Comparison of ENCODE assay signal across 12 cellular contexts in the genomic region with DNA sequence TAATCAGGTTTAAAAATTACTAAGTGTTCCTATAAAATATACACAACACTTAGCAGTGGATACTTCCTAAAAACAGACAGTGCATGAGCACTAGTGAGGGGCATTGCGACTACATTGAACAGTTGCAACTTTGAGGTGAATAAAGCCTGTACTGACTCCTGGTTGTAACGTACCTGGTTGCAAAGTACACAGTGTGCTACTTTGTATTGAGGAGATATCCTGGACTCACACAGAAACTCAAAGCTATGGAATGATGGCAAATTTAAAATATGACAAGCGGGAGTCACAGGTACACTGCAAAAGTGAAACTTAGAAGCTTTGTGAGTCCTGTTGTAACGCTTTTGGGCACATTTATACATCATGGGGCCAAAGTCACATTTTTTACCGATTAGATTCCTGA. TPM values are rescaled to one million over a fixed set of nuclear protein-coding genes. Genes with fewer than 3 reads are reported as not detected.
DNase-seq lines count a peak whose midpoint lies in the region; ATAC-seq and TF ChIP-seq lines count a peak whose summit lies in the region.
"Had no signal": no experiment of that assay in that cellular context is flagged by ENCODE, and none has a peak within 500 bp of the region (broad histone marks: within the 10 kb centered on the region; RNA-seq: fewer than 3 reads in every experiment).

No MANE protein-coding gene starts in this region.

- 76 to 81% (median 79%) methylated on average over 5 of the region's 5 CpGs for WGBS in psoas muscle, 3 donors

- no peaks in the 10 kb centered on the region for H3K9me3 ChIP-seq in psoas muscle
- H3K9me3 ChIP-seq: pancreas, vagina had no signal

- peak overlapping the region; percentile 74 for H3K4me3 ChIP-seq in psoas muscle

- in situ Hi-C loops in KBM-7 (cut with MboI; ENCODE audit: low pct_unique_long_range_greater_than_20kb, low sequenced_read_pairs), result no loop called here

- TF ChIP-seq CTCF in psoas muscle (IDR thresholded peaks at IDR 0.05), result no peak

- ATAC-seq in psoas muscle (no peak), HG03108 (IDR thresholded peaks at IDR 0.05; ENCODE audit: unreplicated experiment) (no peak)
- ATAC-seq: activated CD4-positive, CD25-positive, alpha-beta regulatory T cell treated with anti-CD3 and anti-CD28 coated beads, Interleukin-2, amount 50 U/mL, for 24 hours had no signal

- intact Hi-C loops in psoas muscle (cut with DNase I), result no loop called here

- H3K36me3 Mint-ChIP-seq in T-helper 2 cell treated with Interferon-gamma antibody and Interleukin-4, amounts not matched to agents 5 μg/mL and 100 μg/mL, for 36 hours (ENCODE audit: low read depth), result peaks cover 2% of the 10 kb centered on the region

- H3K27ac Mint-ChIP-seq in T-helper 2 cell treated with Interferon-gamma antibody and Interleukin-4, amounts not matched to agents 5 μg/mL and 100 μg/mL, for 36 hours, result peak overlapping the region; percentile 35

- H3K27me3 ChIP-seq in psoas muscle (ENCODE audit: insufficient read depth in 3 of 3, low read length in 2 of 3), result no peaks in the 10 kb centered on the region
- H3K27me3 ChIP-seq: pancreas, vagina had no signal

- H3K4me1 Mint-ChIP-seq in T-helper 2 cell treated with Interferon-gamma antibody and Interleukin-4, amounts not matched to agents 5 μg/mL and 100 μg/mL, for 36 hours (ENCODE audit: low read depth), result peaks cover 9% of the 10 kb centered on the region

- H3K4me1 ChIP-seq in psoas muscle, result no peaks in the 10 kb centered on the region
- H3K4me1 ChIP-seq: pancreas, vagina had no signal

- H3K9me3 Mint-ChIP-seq in T-helper 2 cell treated with Interferon-gamma antibody and Interleukin-4, amounts not matched to agents 5 μg/mL and 100 μg/mL, for 36 hours, result peaks cover 16% of the 10 kb centered on the region

- H3K4me3 Mint-ChIP-seq in T-helper 2 cell treated with Interferon-gamma antibody and Interleukin-4, amounts not matched to agents 5 μg/mL and 100 μg/mL, for 36 hours, result peak overlapping the region; percentile 89

- no peak for DNase-seq in T-helper 2 cell treated with Interferon-gamma antibody and Interleukin-4, amounts not matched to agents 5 μg/mL and 100 μg/mL, for 36 hours (ENCODE audit: low spot score)
- DNase-seq in T-helper 2 cell (no peak), OCI-M1 (lab: John Stamatoyannopoulos, UW) (peak; percentile 39), epithelial cell of prostate (ENCODE audit: low read depth, low spot score) (no peak), psoas muscle (no peak), KBM-7 (no peak), NCI-H748 treated with DMSO at 0.1 percent for 48 hours (lab: John Stamatoyannopoulos, UW) (no peak)
- DNase-seq: NCI-H2171 treated with DMSO at 0.1 percent for 48 hours had no signal

- H3K36me3 ChIP-seq in psoas muscle (ENCODE audit: insufficient read depth in 1 of 2, low read depth in 1 of 2), result no peaks in the 10 kb centered on the region
- H3K36me3 ChIP-seq: pancreas, vagina had no signal

- H3K27ac ChIP-seq in epithelial cell of prostate (peak overlapping the region; percentile 59), psoas muscle (peak overlapping the region; percentile 71)
- H3K27ac ChIP-seq: vagina had no signal

- peaks cover 27% of the 10 kb centered on the region for H3K27me3 Mint-ChIP-seq in T-helper 2 cell treated with Interferon-gamma antibody and Interleukin-4, amounts not matched to agents 5 μg/mL and 100 μg/mL, for 36 hours (ENCODE audit: low read depth)

RNA-seq across cellular contexts. Expression of a gene that starts 55.6 kb away (rescaled TPM):
- total RNA-seq in psoas muscle, result 100 to 1,000 TPM in 3 of 4 donors, 10 to 100 TPM in 1; 86.6 to 204 (median 182) TPM
- polyA plus RNA-seq in psoas muscle, result 100 to 1,000 TPM in 2 of 3 donors, 10 to 100 TPM in 1; 88.0 to 290 (median 125) TPM

RNA-seq across cellular contexts. Expression of a gene that starts 59.1 kb away (rescaled TPM):
- total RNA-seq in psoas muscle, result under 1 TPM in 2 of 4 donors, not detected in 2; 0.15 to 0.42 TPM
- not detected for polyA plus RNA-seq in psoas muscle
- total RNA-seq: vagina had no signal
